1 cellular context compared by ENCODE assay signal in genomic region chr5:96720408-96720807, GRCh38.
TF ChIP-seq lines count a peak whose summit lies in the region.

No MANE protein-coding gene starts in this region.

TF ChIP-seq in GM23338, 12 proteins besides CTCF, POLR2A, EP300 and RAD21 (continued from another document):
- TF ChIP-seq ZNF462 (CRISPR knock-in tag; IDR thresholded peaks at IDR 0.05) = no peak
- TF ChIP-seq ZNF114 (CRISPR knock-in tag; IDR thresholded peaks at IDR 0.05) = no peak
- no peak for TF ChIP-seq REST (IDR thresholded peaks at IDR 0.05; ENCODE audit: unreplicated experiment)
- no peak for TF ChIP-seq EZH2phosphoT487 (IDR thresholded peaks at IDR 0.05; ENCODE audit: unreplicated experiment)
- no peak for TF ChIP-seq JUNB (IDR thresholded peaks at IDR 0.05; ENCODE audit: unreplicated experiment)
- no peak for TF ChIP-seq NANOG (IDR thresholded peaks at IDR 0.05; ENCODE audit: borderline replicate concordance)
